Comparison of ENCODE assay signal across 34 cellular contexts in the genomic region with DNA sequence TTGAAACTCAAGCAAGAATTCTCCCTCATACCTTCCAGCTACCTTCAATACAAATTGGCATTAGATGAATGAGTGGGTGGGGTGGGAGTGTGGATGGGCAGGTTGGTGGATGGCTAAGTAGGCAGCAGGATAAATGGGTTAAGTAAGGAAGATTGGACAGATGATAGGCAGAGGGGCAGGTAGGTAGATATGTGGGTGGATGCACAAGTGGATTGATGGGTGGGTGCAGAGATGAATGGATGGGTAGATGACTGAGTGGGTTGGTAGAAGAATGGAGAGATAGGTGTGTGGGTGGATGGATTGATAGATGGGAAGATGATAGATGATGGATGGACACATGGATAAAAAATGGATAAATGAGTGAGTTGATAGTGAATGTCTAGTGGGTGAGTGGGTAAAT. TPM values are rescaled to one million over a fixed set of nuclear protein-coding genes. Genes with fewer than 3 reads are reported as not detected.
DNase-seq lines count a peak whose midpoint lies in the region; ATAC-seq, FAIRE-seq and TF ChIP-seq lines count a peak whose summit lies in the region.
"Had no signal": no experiment of that assay in that cellular context is flagged by ENCODE, and none has a peak within 500 bp of the region (broad histone marks: within the 10 kb centered on the region; RNA-seq: fewer than 3 reads in every experiment).

No MANE protein-coding gene starts in this region.

- H3K79me2 ChIP-seq in H1 (ENCODE audit: control insufficient read depth in 1 of 2, insufficient read depth in 2 of 2, low read length in 2 of 2): no peaks in the 10 kb centered on the region
- H3K79me2 ChIP-seq: parathyroid adenoma had no signal

- H3K4me1 ChIP-seq in BLaER1 treated with 17β-estradiol and CSF1 and Interleukin-3, amounts not matched to agents 10 nM and 100 nM: peaks cover 55 to 100% (median 90%) of the 10 kb centered on the region in 10 experiments
- H3K4me1 ChIP-seq in H1 (replicated peaks in 1 of 4; ENCODE audit: control insufficient read depth in 3 of 4, insufficient read depth in 4 of 4, low read length in 3 of 4): peaks cover under 1 to 12% (median 2%) of the 10 kb centered on the region in 4 experiments; a peak in 6 of 7 replicates
- H3K4me1 ChIP-seq in foreskin keratinocyte: no peaks in the 10 kb centered on the region
- H3K4me1 ChIP-seq: HAP-1, parathyroid adenoma, SJCRH30, stomach had no signal

- H2AFZ ChIP-seq in H1 (ENCODE audit: low read length): no peak overlapping the region
- H2AFZ ChIP-seq: parathyroid adenoma had no signal

- peaks cover 37% of the 10 kb centered on the region for H3K4me1 Mint-ChIP-seq in activated CD4-positive, alpha-beta T cell treated with anti-CD3 and anti-CD28 coated beads, Interleukin-2, amount 10 ng/mL, durations not matched to agents 24 days and 14 days
- H3K4me1 Mint-ChIP-seq in T-helper 17 cell: peaks cover 67% of the 10 kb centered on the region
- H3K4me1 Mint-ChIP-seq: nephron had no signal

- no peak overlapping the region for H3K27ac Mint-ChIP-seq in activated CD4-positive, alpha-beta T cell treated with anti-CD3 and anti-CD28 coated beads, Interleukin-2, amount 10 ng/mL, durations not matched to agents 24 days and 14 days
- H3K27ac Mint-ChIP-seq in T-helper 17 cell: peak overlapping the region; percentile 56
- H3K27ac Mint-ChIP-seq: endodermal cell, nephron had no signal

- TF ChIP-seq CTCF in H1 (IDR thresholded peaks at IDR 0.05; ENCODE audit: control extremely low read depth in 1 of 3, insufficient read depth in 1 of 3, low read depth in 1 of 3, low read length in 3 of 3) (no peak), omental fat pad (IDR thresholded peaks at IDR 0.05) (no peak), foreskin keratinocyte (conservative IDR thresholded peaks at IDR 0.05) (no peak)

- H3K9ac ChIP-seq in BLaER1 treated with 17β-estradiol and CSF1 and Interleukin-3, amounts not matched to agents 10 nM and 100 nM: peak overlapping the region in 9 of 11 experiments; percentile 59 to 84 (median 77); a peak in 18 of 22 replicates
- H3K9ac ChIP-seq in H1 (replicated peaks in 1 of 4; ENCODE audit: extremely low read depth in 1 of 4, low read depth in 3 of 4, low read length in 3 of 4): no peak overlapping the region
- H3K9ac ChIP-seq: parathyroid adenoma had no signal

- DNase-seq in activated CD4-positive, alpha-beta T cell treated with anti-CD3 and anti-CD28 coated beads, Interleukin-2, amount 10 ng/mL, durations not matched to agents 24 days and 14 days: no peak
- DNase-seq in activated CD4-positive, alpha-beta T cell treated with anti-CD3 and anti-CD28 coated beads for 1 hour: no peak
- DNase-seq in T-helper 17 cell (no peak), H1 (ENCODE audit: low read depth in 1 of 2, low spot score in 2 of 2) (no peak), omental fat pad (ENCODE audit: low spot score) (no peak), foreskin keratinocyte (no peak)
- no peak for DNase-seq in activated CD4-positive, CD25-positive, alpha-beta regulatory T cell treated with anti-CD3 and anti-CD28 coated beads, Interleukin-2, amount 50 U/mL, for 72 hours
- DNase-seq: activated CD4-positive, alpha-beta T cell treated with anti-CD3 and anti-CD28 coated beads for 4 hours; activated gamma-delta T cell; anterior cingulate cortex; DND-41; endodermal cell; foreskin fibroblast; heart left ventricle; kidney; MM.1S; NCI-H1417; NCI-H2029 treated with DMSO at 0.1 percent for 48 hours; NCI-H2227 treated with DMSO at 0.1 percent for 48 hours; SJCRH30; stimulated activated CD4-positive, alpha-beta T cell treated with anti-CD3 and anti-CD28 coated beads, Interleukin-1b, Interleukin-23, amount 100 ng/mL, for 48 hours; stomach; tibial artery had no signal

- peak overlapping the region; percentile 89 for H3K56ac ChIP-seq in H1 (replicated peaks; ENCODE audit: insufficient read length, low read depth, low read length)

- no peaks in the 10 kb centered on the region for H3K9me3 ChIP-seq in BLaER1 treated with 17β-estradiol and CSF1 and Interleukin-3, amounts not matched to agents 10 nM and 100 nM (replicated peaks in 1 of 11)
- no peaks in the 10 kb centered on the region for H3K9me3 ChIP-seq in T-helper 17 cell (ENCODE audit: control insufficient read depth, low read length, poor library complexity, severe bottlenecking)
- H3K9me3 ChIP-seq in H1 (ENCODE audit: insufficient read depth in 2 of 2, low read depth in 1 of 2, low read length in 1 of 2): no peaks in the 10 kb centered on the region
- H3K9me3 ChIP-seq: HAP-1, heart left ventricle, right atrium auricular region, SJCRH30, stomach, tibial artery had no signal

- no peak overlapping the region for H3K14ac ChIP-seq in H1 (ENCODE audit: insufficient read length)

- no peak overlapping the region for H3K23ac ChIP-seq in H1 (ENCODE audit: insufficient read length)

- POLR2A ChIA-PET in H1 (lab: Charles Lee; ENCODE audit: partially characterized antibody): no interaction called here

- no peak overlapping the region for H4K8ac ChIP-seq in H1 (ENCODE audit: extremely low read depth, insufficient read depth, low read length)

- no peak overlapping the region for H2BK120ac ChIP-seq in H1 (replicated peaks; ENCODE audit: low read depth, low read length)

- peaks cover 7% of the 10 kb centered on the region for H3K9me3 Mint-ChIP-seq in activated CD4-positive, alpha-beta T cell treated with anti-CD3 and anti-CD28 coated beads, Interleukin-2, amount 10 ng/mL, durations not matched to agents 24 days and 14 days
- H3K9me3 Mint-ChIP-seq: endodermal cell, nephron had no signal

- H3K79me1 ChIP-seq in H1 (ENCODE audit: low read depth, low read length): no peaks in the 10 kb centered on the region

- H3K27me3 ChIP-seq in BLaER1 treated with 17β-estradiol and CSF1 and Interleukin-3, amounts not matched to agents 10 nM and 100 nM: no peaks in the 10 kb centered on the region
- H3K27me3 ChIP-seq in H1 (replicated peaks in 1 of 4; ENCODE audit: control insufficient read depth in 3 of 4, extremely low read depth in 1 of 4, insufficient read depth in 3 of 4, low read length in 3 of 4): no peaks in the 10 kb centered on the region
- H3K27me3 ChIP-seq in foreskin keratinocyte: no peaks in the 10 kb centered on the region
- H3K27me3 ChIP-seq: heart left ventricle, right atrium auricular region, SJCRH30, stomach, tibial artery had no signal

- peak overlapping the region; percentile 0 for H3K4me3 Mint-ChIP-seq in activated CD4-positive, alpha-beta T cell treated with anti-CD3 and anti-CD28 coated beads, Interleukin-2, amount 10 ng/mL, durations not matched to agents 24 days and 14 days
- peak overlapping the region; percentile 71 for H3K4me3 Mint-ChIP-seq in T-helper 17 cell
- H3K4me3 Mint-ChIP-seq: endodermal cell, nephron had no signal

- H3K4me2 ChIP-seq in BLaER1 treated with 17β-estradiol and CSF1 and Interleukin-3, amounts not matched to agents 10 nM and 100 nM: peak overlapping the region; percentile 73 to 96 (median 92)
- H3K4me2 ChIP-seq in H1 (ENCODE audit: insufficient read depth in 1 of 2, low read depth in 2 of 2, low read length in 2 of 2): no peak overlapping the region
- H3K4me2 ChIP-seq: smooth muscle cell had no signal

- H3K18ac ChIP-seq in H1 (ENCODE audit: extremely low read depth, low read length): no peak overlapping the region

- TF ChIP-seq POLR2A in H1 (IDR thresholded peaks at IDR 0.05; ENCODE audit: control extremely low read depth in 1 of 2, low read depth in 2 of 2, low read length in 2 of 2): no peak

- no peak for FAIRE-seq in H1 (lab: Jason Lieb, UNC)
- FAIRE-seq: A204.1, kidney had no signal

- no peak overlapping the region for H2BK20ac ChIP-seq in H1 (ENCODE audit: low read length)

- H3K4me3 ChIP-seq in BLaER1 treated with 17β-estradiol and CSF1 and Interleukin-3, amounts not matched to agents 10 nM and 100 nM: peak overlapping the region in 7 of 10 experiments; percentile 41 to 62 (median 49); a peak in 13 of 20 replicates
- no peak overlapping the region for H3K4me3 ChIP-seq in H1 (ENCODE audit: extremely low read depth in 1 of 4, insufficient read depth in 2 of 4, low read depth in 3 of 4, low read length in 4 of 4)
- H3K4me3 ChIP-seq: coronary artery, HAP-1, heart left ventricle, lung, right atrium auricular region, SJCRH30, smooth muscle cell, stomach, tibial artery had no signal

- no peak overlapping the region for H2BK12ac ChIP-seq in H1 (ENCODE audit: low read depth, low read length)

- no peak overlapping the region for H4K5ac ChIP-seq in H1 (ENCODE audit: insufficient read length, low read depth, low read length)

- H3K4ac ChIP-seq in H1 (replicated peaks; ENCODE audit: insufficient read length, low read depth, low read length): no peak overlapping the region

- no peak overlapping the region for H2AK5ac ChIP-seq in H1 (ENCODE audit: low read depth, low read length)

- peak overlapping the region in 10 of 11 experiments; percentile 7 to 97 (median 90); a peak in 18 of 22 replicates for H3K27ac ChIP-seq in BLaER1 treated with 17β-estradiol and CSF1 and Interleukin-3, amounts not matched to agents 10 nM and 100 nM
- H3K27ac ChIP-seq in H1 (ENCODE audit: low read depth, low read length) (no peak overlapping the region), foreskin keratinocyte (no peak overlapping the region)
- H3K27ac ChIP-seq: coronary artery, parathyroid adenoma, right atrium auricular region, SJCRH30, stomach, tibial artery had no signal

- intact Hi-C loops in activated CD4-positive, alpha-beta T cell treated with anti-CD3 and anti-CD28 coated beads, Interleukin-2, amount 10 ng/mL, durations not matched to agents 24 days and 14 days (cut with micrococcal nuclease): no loop called here

- no peak overlapping the region for H2BK5ac ChIP-seq in H1 (ENCODE audit: low read depth, low read length)

- peaks cover 0 to 7% (median 0%) of the 10 kb centered on the region in 11 experiments; a peak in 1 of 22 replicates for H3K36me3 ChIP-seq in BLaER1 treated with 17β-estradiol and CSF1 and Interleukin-3, amounts not matched to agents 10 nM and 100 nM
- H3K36me3 ChIP-seq in H1 (ENCODE audit: control insufficient read depth in 2 of 4, insufficient read depth in 4 of 4, low read length in 3 of 4): no peaks in the 10 kb centered on the region
- H3K36me3 ChIP-seq: HAP-1, heart left ventricle, right atrium auricular region, SJCRH30 had no signal

- H3K23me2 ChIP-seq in H1 (ENCODE audit: low read depth, low read length): peaks cover 6% of the 10 kb centered on the region; the same call in 1 of the 2 replicates

- TF ChIP-seq RAD21 in H1 (IDR thresholded peaks at IDR 0.05 in 1 of 2, conservative IDR thresholded peaks at IDR 0.05 in 1 of 2; ENCODE audit: low read depth in 2 of 2, low read length in 2 of 2): no peak

- no peak overlapping the region for H4K91ac ChIP-seq in H1 (replicated peaks; ENCODE audit: insufficient read length, low read length)

- no peaks in the 10 kb centered on the region for H4K20me1 ChIP-seq in BLaER1 treated with 17β-estradiol and CSF1 and Interleukin-3, amounts not matched to agents 10 nM and 100 nM
- H4K20me1 ChIP-seq in H1 (replicated peaks in 1 of 2; ENCODE audit: control insufficient read depth in 1 of 2, insufficient read depth in 2 of 2, low read length in 2 of 2): peaks cover 0 to 4% of the 10 kb centered on the region in 2 experiments

- no peak for TF ChIP-seq EP300 in H1 (IDR thresholded peaks at IDR 0.05; ENCODE audit: borderline replicate concordance in 1 of 2, low read depth in 2 of 2, low read length in 2 of 2)

- no peaks in the 10 kb centered on the region for H3K27me3 Mint-ChIP-seq in activated CD4-positive, alpha-beta T cell treated with anti-CD3 and anti-CD28 coated beads, Interleukin-2, amount 10 ng/mL, durations not matched to agents 24 days and 14 days
- H3K27me3 Mint-ChIP-seq in T-helper 17 cell: no peaks in the 10 kb centered on the region

- peaks cover 7% of the 10 kb centered on the region for H3K36me3 Mint-ChIP-seq in activated CD4-positive, alpha-beta T cell treated with anti-CD3 and anti-CD28 coated beads, Interleukin-2, amount 10 ng/mL, durations not matched to agents 24 days and 14 days (ENCODE audit: low read depth)
- H3K36me3 Mint-ChIP-seq in T-helper 17 cell (ENCODE audit: low read depth): peaks cover 15% of the 10 kb centered on the region

- no peak overlapping the region for H2BK15ac ChIP-seq in H1 (ENCODE audit: low read length)

- CTCF ChIA-PET in H1 (lab: Charles Lee; ENCODE audit: partially characterized antibody): interaction anchor here (23.3 kb wide), 1 partner anchor 13 kb away, joined by 458 read pairs; no protein-coding TSS in a partner anchor

- ATAC-seq in T-helper 17 cell (no peak), omental fat pad (ENCODE audit: low FRiP score) (no peak), foreskin keratinocyte (no peak)
- ATAC-seq: esophagus mucosa had no signal

RNA-seq across cellular contexts. Expression of a gene that starts 27.6 kb away (rescaled TPM):
- total RNA-seq in activated CD4-positive, alpha-beta T cell treated with anti-CD3 and anti-CD28 coated beads, Interleukin-2, amount 10 ng/mL, durations not matched to agents 24 days and 14 days: 0.68 and 0.80 TPM in 2 replicates
- 10 to 100 TPM; 33.4 to 72.9 TPM for total RNA-seq in T-helper 17 cell
- total RNA-seq in H1 (2021; fragmentation: NEBNext Ultra II Directional; extraction: Animal tissue kit (Norgen Biotek cat#: 25700)): 10.1 and 11.3 TPM in 2 replicates
- polyA plus RNA-seq in H1 (2011; rRNA removed): 7.8 and 11.1 TPM in 2 replicates
- polyA plus RNA-seq in H1 (2011; cell fraction: cytosol; rRNA removed): 8.5 TPM
- 44.7 TPM for polyA plus RNA-seq in H1 (2011; cell fraction: nucleus; rRNA removed)
- 8.8 to 11.3 TPM (median 9.7 TPM) in 4 replicates for polyA plus RNA-seq in H1 (2012, experiment 1 of 2)
- polyA plus RNA-seq in H1 (2012, experiment 2 of 2): 7.9 TPM
- 6.8 TPM for polyA plus RNA-seq in H1 (2013, experiment 1 of 2)
- polyA plus RNA-seq in H1 (2013, experiment 2 of 2): 6.5 TPM
- polyA minus RNA-seq in H1 (2011; rRNA and poly(A)+ RNA removed): 9.8 and 15.7 TPM in 2 replicates
- 21.9 TPM for polyA minus RNA-seq in H1 (2011; cell fraction: cytosol; rRNA and poly(A)+ RNA removed)
- polyA minus RNA-seq in H1 (2011; cell fraction: nucleus; rRNA and poly(A)+ RNA removed): 21.9 TPM
- 10 to 100 TPM in 1 of 4 donors, 1 to 10 TPM in 3; 2.9 to 73.8 (median 6.2) TPM for total RNA-seq in omental fat pad
- total RNA-seq in foreskin keratinocyte: 2.8 and 3.2 TPM in 2 replicates
- polyA plus RNA-seq in foreskin keratinocyte: 1.9 and 2.3 TPM in 2 replicates
- total RNA-seq: HT1080, SJCRH30 had no signal

RNA-seq across cellular contexts. Expression of a gene that starts 51.7 kb away (rescaled TPM):
- total RNA-seq in activated CD4-positive, alpha-beta T cell treated with anti-CD3 and anti-CD28 coated beads, Interleukin-2, amount 10 ng/mL, durations not matched to agents 24 days and 14 days: 36.3 and 39.6 TPM in 2 replicates
- total RNA-seq in T-helper 17 cell (10 to 100 TPM; 83.2 to 84.5 TPM), omental fat pad (10 to 100 TPM; 46.0 to 81.2 (median 56.1) TPM), foreskin keratinocyte (54.8 and 59.8 TPM in 2 replicates)
- total RNA-seq in H1 (2021; fragmentation: NEBNext Ultra II Directional; extraction: Animal tissue kit (Norgen Biotek cat#: 25700)): 38.3 and 38.5 TPM in 2 replicates
- polyA plus RNA-seq in H1 (2011; rRNA removed) (19.8 and 23.4 TPM in 2 replicates), foreskin keratinocyte (34.9 and 40.5 TPM in 2 replicates)
- polyA plus RNA-seq in H1 (2011; cell fraction: cytosol; rRNA removed): 25.6 TPM
- 22.7 TPM for polyA plus RNA-seq in H1 (2011; cell fraction: nucleus; rRNA removed)
- polyA plus RNA-seq in H1 (2012, experiment 1 of 2): 25.4 to 32.0 TPM (median 31.8 TPM) in 4 replicates
- polyA plus RNA-seq in H1 (2012, experiment 2 of 2): 19.9 TPM
- polyA plus RNA-seq in H1 (2013, experiment 1 of 2): 30.9 TPM
- 32.7 TPM for polyA plus RNA-seq in H1 (2013, experiment 2 of 2)
- polyA minus RNA-seq in H1 (2011; rRNA and poly(A)+ RNA removed): 20.6 and 29.3 TPM in 2 replicates
- 18.1 TPM for polyA minus RNA-seq in H1 (2011; cell fraction: cytosol; rRNA and poly(A)+ RNA removed)
- polyA minus RNA-seq in H1 (2011; cell fraction: nucleus; rRNA and poly(A)+ RNA removed): 19.2 TPM

Comparison
In these comparisons a context has a peak if more than half of its experiments do, and no peak if none do; other contexts are left out.
1. H3K27ac ChIP-seq: peak in BLaER1 treated with 17β-estradiol and CSF1 and Interleukin-3, amounts not matched to agents 10 nM and 100 nM (10 of 11); none in H1 (single experiment) and foreskin keratinocyte (single experiment).
2. H3K4me2 ChIP-seq: peak in BLaER1 treated with 17β-estradiol and CSF1 and Interleukin-3, amounts not matched to agents 10 nM and 100 nM (11 of 11); none in H1 (0 of 2).
3. H3K4me3 ChIP-seq: peak in BLaER1 treated with 17β-estradiol and CSF1 and Interleukin-3, amounts not matched to agents 10 nM and 100 nM (7 of 10); none in H1 (0 of 4).
4. H3K9ac ChIP-seq: peak in BLaER1 treated with 17β-estradiol and CSF1 and Interleukin-3, amounts not matched to agents 10 nM and 100 nM (9 of 11); none in H1 (0 of 4).